Comparison of ENCODE assay signal across 12 cellular contexts in genomic region chr20:58995461-58996225, GRCh38. TPM values are rescaled to one million over a fixed set of nuclear protein-coding genes. Genes with fewer than 3 reads are reported as not detected.
A peak's percentile ranks its signal among the peaks of the same experiment; 100 is the strongest.
DNase-seq lines count a peak whose midpoint lies in the region; ATAC-seq and TF ChIP-seq lines count a peak whose summit lies in the region.
"Had no signal": no experiment of that assay in that cellular context is flagged by ENCODE, and none has a peak within 500 bp of the region (broad histone marks: within the 10 kb centered on the region; RNA-seq: fewer than 3 reads in every experiment).

No MANE protein-coding gene starts in this region.

- no peaks in the 10 kb centered on the region for H3K27me3 Mint-ChIP-seq in activated T-cell treated with anti-CD3 and anti-CD28 coated beads, Interleukin-2, amount 50 U/mL, for 72 hours (ENCODE audit: low read depth)
- H3K27me3 Mint-ChIP-seq in mesothelial cell of epicardium (ENCODE audit: low read depth) = no peaks in the 10 kb centered on the region

- no peak overlapping the region for H3K4me3 Mint-ChIP-seq in activated T-cell treated with anti-CD3 and anti-CD28 coated beads, Interleukin-2, amount 50 U/mL, for 72 hours
- no peak overlapping the region for H3K4me3 Mint-ChIP-seq in mesothelial cell of epicardium

- peaks cover 6 to 14% of the 10 kb centered on the region in 2 donors for H3K36me3 Mint-ChIP-seq in activated T-cell treated with anti-CD3 and anti-CD28 coated beads, Interleukin-2, amount 50 U/mL, for 72 hours (ENCODE audit: insufficient read depth in 2 of 2)
- H3K36me3 Mint-ChIP-seq in mesothelial cell of epicardium = peaks cover 47% of the 10 kb centered on the region

- TF ChIP-seq CTCF in RWPE1 (conservative IDR thresholded peaks at IDR 0.05; ENCODE audit: low read depth) (no peak), epithelial cell of proximal tubule (conservative IDR thresholded peaks at IDR 0.05; ENCODE audit: low read depth, low read length) (no peak), psoas muscle (IDR thresholded peaks at IDR 0.05) (no peak), mesothelial cell of epicardium (IDR thresholded peaks at IDR 0.05; ENCODE audit: unreplicated experiment) (no peak), dorsolateral prefrontal cortex (IDR thresholded peaks at IDR 0.05 in 54 of 56, conservative IDR thresholded peaks at IDR 0.05 in 2 of 56; ENCODE audit: low read depth in 1 of 56, partially characterized antibody in 56 of 56) (no peak)

- H3K4me1 Mint-ChIP-seq in activated T-cell treated with anti-CD3 and anti-CD28 coated beads, Interleukin-2, amount 50 U/mL, for 72 hours (ENCODE audit: low read depth) = no peaks in the 10 kb centered on the region
- no peaks in the 10 kb centered on the region for H3K4me1 Mint-ChIP-seq in mesothelial cell of epicardium

- intact Hi-C loops in psoas muscle (cut with DNase I) = no loop called here
- intact Hi-C loops in dorsolateral prefrontal cortex (cut with DNase I) = no loop called here

- H3K27ac ChIP-seq in RWPE1 (peak overlapping the region; percentile 52), psoas muscle (peak overlapping the region; percentile 4), dorsolateral prefrontal cortex (no peak overlapping the region)
- H3K27ac ChIP-seq: lower lobe of right lung, tibial artery had no signal

- no peaks in the 10 kb centered on the region for H3K9me3 ChIP-seq in psoas muscle
- H3K9me3 ChIP-seq: lower lobe of right lung, tibial artery had no signal

- DNase-seq in activated T-cell treated with anti-CD3 and anti-CD28 coated beads, Interleukin-2, amount 50 U/mL, for 72 hours = no peak
- DNase-seq in activated T-cell treated with anti-CD3 and anti-CD28 coated beads for 4 hours = no peak
- peak; percentile 60 for DNase-seq in RWPE1 (ENCODE audit: low spot score)
- DNase-seq in epithelial cell of proximal tubule (ENCODE audit: low read depth) = peak; percentile 54
- DNase-seq in psoas muscle = peak in 1 of 2 donors; percentile 28
- no peak for DNase-seq in mesothelial cell of epicardium (ENCODE audit: low spot score in 2 of 2, unreplicated experiment in 2 of 2)
- no peak for DNase-seq in stimulated activated CD4-positive, alpha-beta T cell treated with anti-CD3 and anti-CD28 coated beads, Interleukin-15, amount 100 ng/mL, for 24 hours
- no peak for DNase-seq in dorsolateral prefrontal cortex
- DNase-seq: foreskin fibroblast, lower lobe of right lung had no signal

- H3K27ac Mint-ChIP-seq in activated T-cell treated with anti-CD3 and anti-CD28 coated beads, Interleukin-2, amount 50 U/mL, for 72 hours = peak overlapping the region; percentile 24
- H3K27ac Mint-ChIP-seq in mesothelial cell of epicardium = no peak overlapping the region

- H3K4me1 ChIP-seq in psoas muscle = peaks cover 8% of the 10 kb centered on the region
- H3K4me1 ChIP-seq: lower lobe of right lung, tibial artery had no signal

- WGBS in psoas muscle, 3 donors = 82 to 88% (median 85%) methylated on average over 15 to 18 of the region's 18 CpGs

- CTCF ChIA-PET in RWPE1 (lab: Yijun Ruan, JAX) = no interaction called here

- H3K4me3 ChIP-seq in epithelial cell of proximal tubule (ENCODE audit: low read depth, low read length) (no peak overlapping the region), psoas muscle (no peak overlapping the region), dorsolateral prefrontal cortex (no peak overlapping the region)
- H3K4me3 ChIP-seq: lower lobe of right lung, tibial artery had no signal

- H3K27me3 ChIP-seq in psoas muscle (ENCODE audit: insufficient read depth in 3 of 3, low read length in 2 of 3) (no peaks in the 10 kb centered on the region), dorsolateral prefrontal cortex (no peaks in the 10 kb centered on the region)
- H3K27me3 ChIP-seq: tibial artery had no signal

- no peak for ATAC-seq in activated T-cell treated with anti-CD3 and anti-CD28 coated beads, Interleukin-2, amount 50 U/mL, for 72 hours (replicated peaks in 1 of 2)
- ATAC-seq in psoas muscle = no peak

- POLR2A ChIA-PET in RWPE1 (lab: Yijun Ruan, JAX; ENCODE audit: low non-redundant PET) = interaction anchor here (1.3 kb wide), 1 partner anchor 106 kb away, joined by 4 read pairs; no protein-coding TSS in a partner anchor

- H3K36me3 ChIP-seq in psoas muscle (ENCODE audit: insufficient read depth in 1 of 2, low read depth in 1 of 2) = peaks cover 7 to 99% of the 10 kb centered on the region in 2 donors

- no peaks in the 10 kb centered on the region for H3K9me3 Mint-ChIP-seq in activated T-cell treated with anti-CD3 and anti-CD28 coated beads, Interleukin-2, amount 50 U/mL, for 72 hours
- no peaks in the 10 kb centered on the region for H3K9me3 Mint-ChIP-seq in mesothelial cell of epicardium

RNA-seq across cellular contexts. Expression of gene CTSZ, which starts 11.4 kb away (rescaled TPM):
- total RNA-seq in activated T-cell treated with anti-CD3 and anti-CD28 coated beads, Interleukin-2, amount 50 U/mL, for 72 hours = 10 to 100 TPM; 44.5 to 51.6 TPM
- total RNA-seq in epithelial cell of proximal tubule (98.1 and 109 TPM in 2 replicates), psoas muscle (10 to 100 TPM; 41.2 to 50.5 (median 45.0) TPM), mesothelial cell of epicardium (65.3 to 67.7 TPM (median 65.3 TPM) in 3 replicates), dorsolateral prefrontal cortex (10 to 100 TPM; 33.6 to 99.6 (median 49.4) TPM)
- 10 to 100 TPM; 38.2 to 47.3 (median 41.0) TPM for polyA plus RNA-seq in psoas muscle

RNA-seq across cellular contexts. Expression of gene NELFCD, which starts 14.6 kb away (rescaled TPM):
- total RNA-seq in activated T-cell treated with anti-CD3 and anti-CD28 coated beads, Interleukin-2, amount 50 U/mL, for 72 hours = 10 to 100 TPM; 66.2 to 67.5 TPM
- total RNA-seq in epithelial cell of proximal tubule (52.4 and 83.1 TPM in 2 replicates), psoas muscle (10 to 100 TPM; 32.8 to 43.6 (median 34.2) TPM), mesothelial cell of epicardium (106 to 112 TPM (median 108 TPM) in 3 replicates), dorsolateral prefrontal cortex (10 to 100 TPM; 46.8 to 90.1 (median 64.8) TPM)
- 10 to 100 TPM; 24.1 to 41.1 (median 38.8) TPM for polyA plus RNA-seq in psoas muscle

RNA-seq across cellular contexts. Expression of gene TUBB1, which starts 23.6 kb away (rescaled TPM):
- not detected for total RNA-seq in activated T-cell treated with anti-CD3 and anti-CD28 coated beads, Interleukin-2, amount 50 U/mL, for 72 hours
- total RNA-seq in epithelial cell of proximal tubule = not detected in 2 replicates
- total RNA-seq in psoas muscle = under 1 TPM; 0.08 to 0.32 (median 0.19) TPM
- polyA plus RNA-seq in psoas muscle = under 1 TPM in 2 of 3 donors, not detected in 1; 0.03 to 0.05 TPM
- total RNA-seq in mesothelial cell of epicardium = not detected in 3 replicates
- under 1 TPM in 56 of 120 experiments, not detected in 64; 0.07 to 0.78 (median 0.24) TPM for total RNA-seq in dorsolateral prefrontal cortex
- total RNA-seq: NCI-H460 had no signal

RNA-seq across cellular contexts. Expression of gene ATP5F1E, which starts 36.5 kb away (rescaled TPM):
- total RNA-seq in activated T-cell treated with anti-CD3 and anti-CD28 coated beads, Interleukin-2, amount 50 U/mL, for 72 hours = 10 to 100 TPM; 55.7 to 56.4 TPM
- total RNA-seq in epithelial cell of proximal tubule = 31.9 and 46.4 TPM in 2 replicates
- 10 to 100 TPM; 72.1 to 88.5 (median 87.1) TPM for total RNA-seq in psoas muscle
- 10 to 100 TPM; 57.1 to 65.4 (median 63.6) TPM for polyA plus RNA-seq in psoas muscle
- total RNA-seq in mesothelial cell of epicardium = 46.7 to 52.7 TPM (median 47.8 TPM) in 3 replicates
- 10 to 100 TPM; 31.5 to 78.6 (median 49.1) TPM for total RNA-seq in dorsolateral prefrontal cortex

RNA-seq across cellular contexts. Expression of gene PRELID3B, which starts 46.9 kb away (rescaled TPM):
- 100 to 1,000 TPM; 168 to 181 TPM for total RNA-seq in activated T-cell treated with anti-CD3 and anti-CD28 coated beads, Interleukin-2, amount 50 U/mL, for 72 hours
- total RNA-seq in epithelial cell of proximal tubule (75.7 and 76.3 TPM in 2 replicates), psoas muscle (10 to 100 TPM; 33.7 to 57.5 (median 34.2) TPM), mesothelial cell of epicardium (44.9 to 45.5 TPM (median 45.2 TPM) in 3 replicates), dorsolateral prefrontal cortex (10 to 100 TPM; 15.9 to 41.2 (median 26.9) TPM)
- 10 to 100 TPM; 23.2 to 61.2 (median 42.9) TPM for polyA plus RNA-seq in psoas muscle

Comparison
In these comparisons a context has a peak if more than half of its experiments do, and no peak if none do; other contexts are left out.
1. DNase-seq: peak in RWPE1 (single experiment) and epithelial cell of proximal tubule (single experiment); none in activated T-cell treated with anti-CD3 and anti-CD28 coated beads, Interleukin-2, amount 50 U/mL, for 72 hours (0 of 2), activated T-cell treated with anti-CD3 and anti-CD28 coated beads for 4 hours (single experiment), mesothelial cell of epicardium (0 of 2), stimulated activated CD4-positive, alpha-beta T cell treated with anti-CD3 and anti-CD28 coated beads, Interleukin-15, amount 100 ng/mL, for 24 hours (single experiment) and dorsolateral prefrontal cortex (0 of 10).
2. H3K27ac ChIP-seq: peak in RWPE1 (single experiment) and psoas muscle (single experiment); none in dorsolateral prefrontal cortex (0 of 59).